ENCODE assay signal across 8 cellular contexts in genomic region chr12:81257952-81258551, GRCh38.
DNase-seq lines count a peak whose midpoint lies in the region; ATAC-seq, FAIRE-seq and TF ChIP-seq lines count a peak whose summit lies in the region.

No MANE protein-coding gene starts in this region.

- no peak overlapping the region for H3K9ac ChIP-seq in PC-3 (ENCODE audit: low read length)
- no peak overlapping the region for H3K9ac ChIP-seq in smooth muscle cell (ENCODE audit: low read depth)

- H2AFZ ChIP-seq in PC-3 (ENCODE audit: low read length) (no peak overlapping the region), smooth muscle cell (ENCODE audit: low read depth) (no peak overlapping the region)

- H3K79me2 ChIP-seq in PC-3 (ENCODE audit: low read length) (no peaks in the 10 kb centered on the region), smooth muscle cell (ENCODE audit: low read depth) (no peaks in the 10 kb centered on the region)

- no peaks in the 10 kb centered on the region for H4K20me1 ChIP-seq in PC-3 (ENCODE audit: low read length)
- H4K20me1 ChIP-seq in smooth muscle cell (ENCODE audit: low read depth), result no peaks in the 10 kb centered on the region

- no peak for DNase-seq in D721Med (ENCODE audit: insufficient read length, low spot score)
- DNase-seq in Kasumi-1 (lab: John Stamatoyannopoulos, UW), result peak; percentile 54 to 75
- DNase-seq in PC-3, result peak; percentile 66
- DNase-seq in fibroblast of gingiva (ENCODE audit: low read depth), result peak; percentile 56
- no peak for DNase-seq in smooth muscle cell (lab: John Stamatoyannopoulos, UW; ENCODE audit: unreplicated experiment)
- no peak for DNase-seq in stomach

- intact Hi-C loops in PC-3 (cut with micrococcal nuclease) (loop anchor here (1.0 to 10.0 kb wide), 4 partner anchors 113 to 1063 kb away; no protein-coding TSS in a partner anchor), stomach (cut with DNase I; ENCODE audit: low total_unique reads) (no loop called here)

- H3F3A ChIP-seq in PC-3 (ENCODE audit: low read length, unreplicated experiment), result no peaks in the 10 kb centered on the region
- H3F3A ChIP-seq in smooth muscle cell (ENCODE audit: low read depth), result no peaks in the 10 kb centered on the region

- POLR2A ChIA-PET in PC-3 (lab: Charles Lee; ENCODE audit: unreplicated experiment), result no interaction called here

- peak; percentile 92 for FAIRE-seq in D721Med (lab: Jason Lieb, UNC)

- H3K36me3 ChIP-seq in PC-3 (ENCODE audit: low read depth, low read length) (no peaks in the 10 kb centered on the region), smooth muscle cell (ENCODE audit: low read depth) (no peaks in the 10 kb centered on the region), stomach (no peaks in the 10 kb centered on the region)

- H3K4me3 ChIP-seq in PC-3 (ENCODE audit: low read length) (no peak overlapping the region), smooth muscle cell (no peak overlapping the region), stomach (no peak overlapping the region)

- TF ChIP-seq EP300 in stomach (IDR thresholded peaks at IDR 0.05), result no peak

- H3K4me1 ChIP-seq in PC-3 (ENCODE audit: insufficient read depth, low read length) (no peaks in the 10 kb centered on the region), smooth muscle cell (ENCODE audit: low read depth) (no peaks in the 10 kb centered on the region), stomach (no peaks in the 10 kb centered on the region)

- ATAC-seq in PC-3 (no peak; the same call in 1 of the 2 replicates), GM21367 (IDR thresholded peaks at IDR 0.05; ENCODE audit: unreplicated experiment) (no peak), GM19455 (IDR thresholded peaks at IDR 0.05; ENCODE audit: unreplicated experiment) (no peak)

- H3K27ac ChIP-seq in PC-3 (ENCODE audit: low read length) (no peak overlapping the region), smooth muscle cell (ENCODE audit: low read depth) (no peak overlapping the region), stomach (no peak overlapping the region)

- H3K27me3 ChIP-seq in PC-3 (ENCODE audit: low read length) (peaks cover 4% of the 10 kb centered on the region), smooth muscle cell (ENCODE audit: low read depth) (no peaks in the 10 kb centered on the region), stomach (no peaks in the 10 kb centered on the region)

- TF ChIP-seq POLR2A in stomach (IDR thresholded peaks at IDR 0.05), result no peak

- WGBS in smooth muscle cell (ENCODE audit: low lambda C conversion rate), result 75% methylated on average over 4 of the region's 4 CpGs
- WGBS in stomach, 5 donors, result 42 to 51% (median 46%) methylated on average over 4 of the region's 4 CpGs

- BruUV-seq in PC-3 (replicated peaks; lab: Mats Ljungman, UMichigan), result no TSS peak

- TF ChIP-seq CTCF in D721Med (IDR thresholded peaks at IDR 0.05; ENCODE audit: insufficient read depth, missing control alignments), result peak; percentile 48
- peak; percentile 76 for TF ChIP-seq CTCF in PC-3 (conservative IDR thresholded peaks at IDR 0.05; ENCODE audit: low read depth, low read length)
- TF ChIP-seq CTCF in smooth muscle cell (IDR thresholded peaks at IDR 0.05; ENCODE audit: borderline replicate concordance, insufficient read depth, poor library complexity, severe bottlenecking), result peak; percentile 54
- peak in 2 of 7 experiments; percentile 25 to 27 for TF ChIP-seq CTCF in stomach (IDR thresholded peaks at IDR 0.05)

- H3K9me3 ChIP-seq in PC-3 (ENCODE audit: low read length) (no peaks in the 10 kb centered on the region), smooth muscle cell (replicated peaks; ENCODE audit: low read depth) (no peaks in the 10 kb centered on the region), stomach (no peaks in the 10 kb centered on the region)

- H3K9me2 ChIP-seq in PC-3 (replicated peaks; ENCODE audit: low read length), result no peaks in the 10 kb centered on the region

- CTCF ChIA-PET in PC-3 (lab: Charles Lee), result interaction anchor here (0.7 to 1.6 kb wide), 4 partner anchors 38 to 1063 kb away, joined by 4 to 12 read pairs (median 4); no protein-coding TSS in a partner anchor

- 0 out of 2 replicates have a peak overlapping the region, but pooled peaks have one; percentile 38 for H3K4me2 ChIP-seq in PC-3 (ENCODE audit: low read length)
- H3K4me2 ChIP-seq in smooth muscle cell, result no peak overlapping the region

Comparison
In these comparisons a context has a peak if more than half of its experiments do, and no peak if none do; other contexts are left out.
1. DNase-seq: peak in Kasumi-1 (2 of 2), PC-3 (single experiment) and fibroblast of gingiva (single experiment); none in D721Med (single experiment), smooth muscle cell (single experiment) and stomach (single experiment).